In the genomic region with DNA sequence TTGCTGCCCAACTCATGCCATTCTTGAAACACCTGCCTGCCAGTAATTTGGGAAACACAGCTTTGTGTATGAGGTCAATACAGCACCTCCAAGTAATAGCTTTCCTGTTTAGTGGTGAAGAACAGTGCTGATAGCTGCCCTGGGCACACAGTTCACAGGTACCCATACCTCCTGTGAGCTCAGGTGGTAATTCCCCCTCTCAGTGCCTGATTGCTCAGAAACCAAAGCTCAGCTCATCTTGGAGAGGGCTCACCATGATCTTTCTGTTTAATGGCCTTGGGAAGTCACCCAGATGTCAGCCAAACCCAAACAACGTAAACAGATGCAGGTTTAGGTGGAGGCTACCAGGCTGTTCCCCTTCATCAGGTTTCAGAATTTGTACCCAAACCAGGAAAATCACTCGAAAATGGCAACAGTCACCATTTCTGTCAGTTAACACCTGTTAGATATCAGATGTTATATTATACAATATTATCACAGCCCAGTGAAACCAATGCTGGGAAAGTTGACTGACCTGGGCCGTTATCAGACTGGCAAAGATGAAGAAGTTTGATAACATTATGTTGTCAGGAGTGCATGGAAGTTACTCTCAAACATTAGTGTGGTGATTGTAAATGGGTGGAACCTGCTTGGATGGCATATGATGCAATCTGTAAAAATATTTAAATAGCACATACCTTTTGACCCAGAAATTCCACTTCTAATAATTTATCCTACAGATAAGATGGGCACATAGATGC, we compare ENCODE assay signal across 1 cellular context.
A peak's percentile ranks its signal among the peaks of the same experiment; 100 is the strongest.
TF ChIP-seq lines count a peak whose summit lies in the region.

No MANE protein-coding gene starts in this region.

TF ChIP-seq in HepG2, 621 proteins besides CTCF, POLR2A, EP300 and RAD21:
- no peak for TF ChIP-seq ZBTB20 (CRISPR knock-in tag; IDR thresholded peaks at IDR 0.05; ENCODE audit: borderline replicate concordance, low read depth)
- peak; percentile 10; the same call in 1 of the 2 replicates for TF ChIP-seq ZNF770 (CRISPR knock-in tag; IDR thresholded peaks at IDR 0.05)
- 0 out of 2 replicates have a peak, but pooled peaks have one; percentile 12 for TF ChIP-seq CEBPB (IDR thresholded peaks at IDR 0.05; ENCODE audit: borderline replicate concordance, low read depth, low read length)
- TF ChIP-seq JUN (CRISPR knock-in tag; IDR thresholded peaks at IDR 0.05): no peak
- TF ChIP-seq, protein P1, sequence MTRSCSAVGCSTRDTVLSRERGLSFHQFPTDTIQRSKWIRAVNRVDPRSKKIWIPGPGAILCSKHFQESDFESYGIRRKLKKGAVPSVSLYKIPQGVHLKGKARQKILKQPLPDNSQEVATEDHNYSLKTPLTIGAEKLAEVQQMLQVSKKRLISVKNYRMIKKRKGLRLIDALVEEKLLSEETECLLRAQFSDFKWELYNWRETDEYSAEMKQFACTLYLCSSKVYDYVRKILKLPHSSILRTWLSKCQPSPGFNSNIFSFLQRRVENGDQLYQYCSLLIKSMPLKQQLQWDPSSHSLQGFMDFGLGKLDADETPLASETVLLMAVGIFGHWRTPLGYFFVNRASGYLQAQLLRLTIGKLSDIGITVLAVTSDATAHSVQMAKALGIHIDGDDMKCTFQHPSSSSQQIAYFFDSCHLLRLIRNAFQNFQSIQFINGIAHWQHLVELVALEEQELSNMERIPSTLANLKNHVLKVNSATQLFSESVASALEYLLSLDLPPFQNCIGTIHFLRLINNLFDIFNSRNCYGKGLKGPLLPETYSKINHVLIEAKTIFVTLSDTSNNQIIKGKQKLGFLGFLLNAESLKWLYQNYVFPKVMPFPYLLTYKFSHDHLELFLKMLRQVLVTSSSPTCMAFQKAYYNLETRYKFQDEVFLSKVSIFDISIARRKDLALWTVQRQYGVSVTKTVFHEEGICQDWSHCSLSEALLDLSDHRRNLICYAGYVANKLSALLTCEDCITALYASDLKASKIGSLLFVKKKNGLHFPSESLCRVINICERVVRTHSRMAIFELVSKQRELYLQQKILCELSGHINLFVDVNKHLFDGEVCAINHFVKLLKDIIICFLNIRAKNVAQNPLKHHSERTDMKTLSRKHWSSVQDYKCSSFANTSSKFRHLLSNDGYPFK (CRISPR knock-in tag; IDR thresholded peaks at IDR 0.05; ENCODE audit: borderline replicate concordance): no peak
- TF ChIP-seq TFE3 (CRISPR knock-in tag; IDR thresholded peaks at IDR 0.05): no peak
